In the genomic region with DNA sequence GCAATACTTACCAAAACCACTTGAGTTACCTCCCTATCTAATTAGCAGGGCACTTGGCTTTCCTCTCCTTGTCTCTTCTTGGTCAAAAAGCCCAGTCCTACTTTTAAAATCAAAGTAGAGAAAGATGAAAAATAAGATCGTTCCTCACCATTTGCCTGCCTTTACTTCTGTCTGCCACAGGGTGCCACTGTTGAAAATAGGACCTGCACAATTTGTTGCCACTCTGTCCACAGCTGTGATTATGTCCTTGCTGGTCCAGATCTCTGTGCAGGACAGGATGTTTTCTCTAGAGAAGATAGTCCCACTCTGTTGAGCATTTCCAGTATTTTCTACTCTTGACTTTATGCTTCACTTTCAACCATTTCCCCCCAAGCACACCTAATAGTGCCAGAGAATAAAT, we compare ENCODE assay signal across 11 cellular contexts.
DNase-seq lines count a peak whose midpoint lies in the region; ATAC-seq and TF ChIP-seq lines count a peak whose summit lies in the region.
"Had no signal": no experiment of that assay in that cellular context is flagged by ENCODE, and none has a peak within 500 bp of the region (broad histone marks: within the 10 kb centered on the region; RNA-seq: fewer than 3 reads in every experiment).

No MANE protein-coding gene starts in this region.

- H3K4me1 ChIP-seq in mucosa of descending colon (ENCODE audit: low read depth) = no peaks in the 10 kb centered on the region

- H3K36me3 ChIP-seq in GM06990 (ENCODE audit: control insufficient read depth, insufficient read depth, low read length) (no peaks in the 10 kb centered on the region), kidney epithelial cell (ENCODE audit: control insufficient read depth, insufficient read depth, low read length) (no peaks in the 10 kb centered on the region), mucosa of descending colon (ENCODE audit: low read depth) (no peaks in the 10 kb centered on the region)

- H3K27me3 ChIP-seq in GM06990 (replicated peaks; ENCODE audit: control insufficient read depth, insufficient read depth, low read length) = no peaks in the 10 kb centered on the region
- H3K27me3 ChIP-seq in kidney epithelial cell (ENCODE audit: control insufficient read depth, insufficient read depth, low read length) = no peaks in the 10 kb centered on the region

- TF ChIP-seq CTCF in GM06990 (IDR thresholded peaks at IDR 0.05; ENCODE audit: insufficient read depth, low read length, poor library complexity, severe bottlenecking) (peak; percentile 40), kidney epithelial cell (IDR thresholded peaks at IDR 0.05; ENCODE audit: insufficient read depth, low read length, poor library complexity, severe bottlenecking) (peak; percentile 23), mucosa of descending colon (IDR thresholded peaks at IDR 0.05) (no peak)

- intact Hi-C loops in mucosa of descending colon (cut with DNase I, micrococcal nuclease) = no loop called here

- no peak for DNase-seq in GM06990 (ENCODE audit: extremely low read depth, insufficient read length)
- DNase-seq in HuH-7 (ENCODE audit: low spot score) = peak; percentile 4
- DNase-seq in amniotic epithelial cell (ENCODE audit: low read depth) = peak; percentile 2
- DNase-seq in kidney epithelial cell (ENCODE audit: low read depth) = no peak
- DNase-seq in GF-D8 (lab: John Stamatoyannopoulos, UW) = no peak
- no peak for DNase-seq in mucosa of descending colon
- DNase-seq in activated effector memory CD4-positive, alpha-beta T cell treated with anti-CD3 and anti-CD28 coated beads, Interleukin-2, amount 50 U/mL, for 16 hours = no peak
- DNase-seq: amniotic stem cell, NCI-H1436, SHP77 had no signal

- peaks cover 5% of the 10 kb centered on the region for H3K9me3 ChIP-seq in mucosa of descending colon

- H3K4me3 ChIP-seq in GM06990 (replicated peaks; ENCODE audit: low read depth, low read length) (no peak overlapping the region), kidney epithelial cell (ENCODE audit: low read depth, low read length) (no peak overlapping the region), mucosa of descending colon (no peak overlapping the region)

- no peak for ATAC-seq in mucosa of descending colon
- no peak for ATAC-seq in HG02970 (IDR thresholded peaks at IDR 0.05; ENCODE audit: low FRiP score, unreplicated experiment)

Comparison
In these comparisons a context has a peak if more than half of its experiments do, and no peak if none do; other contexts are left out.
1. DNase-seq: peak in HuH-7 (single experiment) and amniotic epithelial cell (single experiment); none in GM06990 (single experiment), kidney epithelial cell (single experiment), GF-D8 (single experiment), mucosa of descending colon (0 of 3) and activated effector memory CD4-positive, alpha-beta T cell treated with anti-CD3 and anti-CD28 coated beads, Interleukin-2, amount 50 U/mL, for 16 hours (single experiment).